ENCODE assay signal across 1 cellular context in the genomic region with DNA sequence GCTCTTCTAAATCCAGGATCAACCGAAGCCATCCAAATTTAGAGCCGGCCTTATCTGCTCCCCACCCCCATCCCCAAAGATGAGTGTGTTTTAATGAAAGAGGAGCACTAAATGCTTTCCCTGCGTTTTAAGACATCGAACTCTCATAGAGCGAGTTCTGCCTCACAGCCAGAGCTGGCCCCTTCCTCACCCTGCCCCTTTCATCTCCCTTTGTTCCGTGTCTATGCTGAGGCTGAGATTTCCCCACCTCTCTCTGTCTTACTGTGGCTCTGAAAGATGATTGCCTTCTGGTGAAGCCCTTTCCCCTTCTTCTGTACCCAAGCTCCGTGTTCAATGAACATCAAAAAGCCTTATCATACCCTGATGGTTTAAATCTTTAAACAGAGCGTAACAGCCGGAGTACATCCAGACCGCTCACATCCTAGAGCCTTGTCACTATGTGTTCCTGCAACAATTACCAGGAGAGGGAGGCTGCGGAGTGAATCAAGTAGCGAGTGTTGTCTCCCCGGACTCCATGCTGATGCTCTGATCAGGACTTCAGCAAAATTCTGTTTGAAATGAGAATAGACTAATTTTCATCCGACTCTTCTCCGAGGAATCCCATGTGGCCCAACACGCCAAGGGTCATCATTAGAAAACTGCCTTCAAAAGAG.
TF ChIP-seq lines count a peak whose summit lies in the region.

No MANE protein-coding gene starts in this region.

TF ChIP-seq in H1, 55 proteins besides CTCF, POLR2A, EP300 and RAD21 (continued from another document):
- TF ChIP-seq, protein P1, sequence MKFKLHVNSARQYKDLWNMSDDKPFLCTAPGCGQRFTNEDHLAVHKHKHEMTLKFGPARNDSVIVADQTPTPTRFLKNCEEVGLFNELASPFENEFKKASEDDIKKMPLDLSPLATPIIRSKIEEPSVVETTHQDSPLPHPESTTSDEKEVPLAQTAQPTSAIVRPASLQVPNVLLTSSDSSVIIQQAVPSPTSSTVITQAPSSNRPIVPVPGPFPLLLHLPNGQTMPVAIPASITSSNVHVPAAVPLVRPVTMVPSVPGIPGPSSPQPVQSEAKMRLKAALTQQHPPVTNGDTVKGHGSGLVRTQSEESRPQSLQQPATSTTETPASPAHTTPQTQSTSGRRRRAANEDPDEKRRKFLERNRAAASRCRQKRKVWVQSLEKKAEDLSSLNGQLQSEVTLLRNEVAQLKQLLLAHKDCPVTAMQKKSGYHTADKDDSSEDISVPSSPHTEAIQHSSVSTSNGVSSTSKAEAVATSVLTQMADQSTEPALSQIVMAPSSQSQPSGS (IDR thresholded peaks at IDR 0.05; ENCODE audit: low read length) = no peak
- no peak for TF ChIP-seq RNF2 (IDR thresholded peaks at IDR 0.05; ENCODE audit: borderline replicate concordance, low read depth, low read length, missing control alignments, poor library complexity, severe bottlenecking)
- TF ChIP-seq SIX5 (IDR thresholded peaks at IDR 0.05; ENCODE audit: low read depth, low read length) = no peak
- no peak for TF ChIP-seq HDAC6 (IDR thresholded peaks at IDR 0.05; ENCODE audit: low read depth, low read length)
- TF ChIP-seq SP1 (IDR thresholded peaks at IDR 0.05; ENCODE audit: low read depth, low read length) = no peak
- no peak for TF ChIP-seq CEBPB (IDR thresholded peaks at IDR 0.05; ENCODE audit: low read depth, low read length)
- TF ChIP-seq SP2 (IDR thresholded peaks at IDR 0.05; ENCODE audit: low read length) = no peak
- no peak for TF ChIP-seq SRF (IDR thresholded peaks at IDR 0.05; ENCODE audit: low read depth, low read length)
